ENCODE assay signal across 36 cellular contexts in the genomic region with DNA sequence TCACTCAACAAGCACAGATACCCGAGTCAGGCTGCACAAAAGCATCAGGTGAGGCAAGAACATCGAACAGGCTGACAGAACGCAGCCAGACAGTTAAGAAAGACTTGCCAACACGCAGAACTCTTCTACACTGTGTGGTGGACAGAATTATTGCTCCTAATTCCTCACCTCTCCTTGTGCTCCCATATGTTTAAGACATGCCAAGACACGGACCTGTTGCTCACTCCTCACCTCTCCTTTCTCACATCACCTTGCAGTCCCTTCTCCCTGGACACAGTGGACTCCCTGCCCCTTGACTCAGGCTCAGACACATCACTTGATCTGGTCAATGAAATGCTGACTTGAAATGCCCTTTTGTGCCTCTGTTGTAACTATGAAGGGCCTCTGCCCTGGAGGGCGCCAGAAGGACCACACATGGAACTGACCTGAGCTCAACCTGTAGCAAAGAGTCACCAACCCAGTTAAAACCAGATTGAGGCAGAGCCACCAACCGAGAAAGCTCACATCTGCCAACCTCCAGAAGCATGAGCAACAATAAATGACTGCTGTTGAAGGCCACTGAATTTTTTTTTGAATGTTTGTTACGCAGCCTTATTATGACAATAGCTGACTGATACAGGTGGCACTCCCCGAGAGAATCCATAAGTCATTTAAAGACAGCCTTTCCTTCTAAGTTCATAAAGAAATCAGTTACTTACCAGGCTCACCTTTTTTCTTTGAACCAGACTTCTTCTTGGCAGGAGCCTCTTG. TPM values are rescaled to one million over a fixed set of nuclear protein-coding genes. Genes with fewer than 3 reads are reported as not detected.
A peak's percentile ranks its signal among the peaks of the same experiment; 100 is the strongest.
DNase-seq lines count a peak whose midpoint lies in the region; ATAC-seq, FAIRE-seq and TF ChIP-seq lines count a peak whose summit lies in the region.
"Had no signal": no experiment of that assay in that cellular context is flagged by ENCODE, and none has a peak within 500 bp of the region (broad histone marks: within the 10 kb centered on the region; RNA-seq: fewer than 3 reads in every experiment).

No MANE protein-coding gene starts in this region.

- no peak overlapping the region for H3K4me3 ChIP-seq in HepG2 (replicated peaks in 1 of 3; ENCODE audit: insufficient read depth in 1 of 3, low read depth in 2 of 3, low read length in 3 of 3)
- H3K4me3 ChIP-seq: adrenal gland, GM23248, lower lobe of right lung, MG63, testis had no signal

- peaks cover 53 to 75% of the 10 kb centered on the region in 2 experiments for H3K36me3 ChIP-seq in HepG2 (replicated peaks in 1 of 2; ENCODE audit: control insufficient read depth in 1 of 2, insufficient read depth in 2 of 2, low read length in 2 of 2)

- ATAC-seq in activated T-cell treated with anti-CD3 and anti-CD28 coated beads, Interleukin-2, amount 50 U/mL, for 4 hours: no peak
- ATAC-seq in WTC11 (no peak), HepG2 (no peak; the same call in 2 of the 3 replicates), GM19467 (IDR thresholded peaks at IDR 0.05; ENCODE audit: unreplicated experiment) (no peak)
- no peak for ATAC-seq in stimulated activated naive B cell treated with anti-CD40 and anti-IgM and Interleukin-4, amounts not matched to agents 10 μg/mL and 1 μg/mL and 100 μg/mL, for 72 hours (replicated peaks)
- ATAC-seq: lower lobe of right lung, right cardiac atrium had no signal

- H3K36me3 Mint-ChIP-seq in activated T-cell treated with anti-CD3 and anti-CD28 coated beads, Interleukin-2, amount 50 U/mL, for 4 hours (ENCODE audit: insufficient read depth): peaks cover 26% of the 10 kb centered on the region
- H3K36me3 Mint-ChIP-seq in WTC11: peaks cover 52% of the 10 kb centered on the region
- H3K36me3 Mint-ChIP-seq in stimulated activated naive B cell treated with anti-CD40 and anti-IgM and Interleukin-4, amounts not matched to agents 10 μg/mL and 1 μg/mL and 100 μg/mL, for 72 hours: peaks cover 50 to 58% of the 10 kb centered on the region in 2 donors

- H3K27ac Mint-ChIP-seq in WTC11: peak overlapping the region; percentile 82
- peak overlapping the region; percentile 15 for H3K27ac Mint-ChIP-seq in stimulated activated naive B cell treated with anti-CD40 and anti-IgM and Interleukin-4, amounts not matched to agents 10 μg/mL and 1 μg/mL and 100 μg/mL, for 72 hours

- H3K27me3 ChIP-seq in HepG2 (ENCODE audit: control insufficient read depth in 1 of 2, insufficient read depth in 2 of 2, low read length in 2 of 2): no peaks in the 10 kb centered on the region
- H3K27me3 ChIP-seq: adrenal gland, MG63, testis had no signal

- BruUV-seq in HepG2 (replicated peaks; lab: Mats Ljungman, UMichigan): no TSS peak

- DNase-seq in activated T-cell treated with anti-CD3 and anti-CD28 coated beads, Interleukin-2, amount 50 U/mL, for 1 hour: peak; percentile 4
- DNase-seq in activated T-cell treated with anti-CD3 and anti-CD28 coated beads, Interleukin-2, amount 50 U/mL, for 4 hours: no peak
- DNase-seq in WTC11 (ENCODE audit: low spot score) (no peak), HepG2 (ENCODE audit: low spot score) (no peak), COR-L47 (lab: John Stamatoyannopoulos, UW) (no peak), C1 segment of cervical spinal cord (lab: John Stamatoyannopoulos, UW) (no peak)
- no peak for DNase-seq in stimulated activated naive B cell treated with anti-CD40 and anti-IgM and Interleukin-4, amounts not matched to agents 10 μg/mL and 1 μg/mL and 100 μg/mL, for 72 hours
- DNase-seq: 8988T; activated CD4-positive, alpha-beta T cell treated with anti-CD3 and anti-CD28 coated beads for 4 hours; activated CD8-positive, alpha-beta memory T cell treated with anti-CD3 and anti-CD28 coated beads for 24 hours; activated naive CD4-positive, alpha-beta T cell; CD8-positive, alpha-beta memory T cell; DMS153; effector CD4-positive, alpha-beta T cell; GM23248; KBM-7; kidney; lower lobe of right lung; MG63; NCI-H1417 treated with DMSO at 0.1 percent for 48 hours; NCI-H2081 treated with DMSO at 0.1 percent for 48 hours; NCI-H226; NCI-H748 treated with DMSO at 0.1 percent for 48 hours; stimulated activated CD4-positive, alpha-beta T cell treated with anti-CD3 and anti-CD28 coated beads, Interleukin-12 subunit alpha, Interleukin-12 subunit beta, amount 100 ng/mL, for 4 hours; stimulated activated naive CD4-positive, alpha-beta T cell treated with Interleukin-2 at 50 U/mL for 16 hours; testis had no signal

- TF ChIP-seq EP300 in HepG2 (IDR thresholded peaks at IDR 0.05; ENCODE audit: low read depth in 2 of 2, low read length in 2 of 2): no peak
- no peak for TF ChIP-seq EP300 in HepG2 (CRISPR knock-in tag; IDR thresholded peaks at IDR 0.05; ENCODE audit: borderline replicate concordance)

- H3K9ac ChIP-seq in HepG2 (ENCODE audit: insufficient read depth, low read depth, low read length): no peak overlapping the region
- H3K9ac ChIP-seq: GM23248 had no signal

- WGBS in HepG2 (ENCODE audit: low lambda C conversion rate): 94% methylated on average over 9 of the region's 9 CpGs

- H3K4me1 Mint-ChIP-seq in activated T-cell treated with anti-CD3 and anti-CD28 coated beads, Interleukin-2, amount 50 U/mL, for 4 hours (ENCODE audit: low read depth): peaks cover 15% of the 10 kb centered on the region
- H3K4me1 Mint-ChIP-seq in WTC11: peaks cover 59% of the 10 kb centered on the region
- peaks cover 36 to 79% of the 10 kb centered on the region in 2 donors for H3K4me1 Mint-ChIP-seq in stimulated activated naive B cell treated with anti-CD40 and anti-IgM and Interleukin-4, amounts not matched to agents 10 μg/mL and 1 μg/mL and 100 μg/mL, for 72 hours

- CTCF ChIA-PET in WTC11 (lab: Charles Lee): interaction anchor here (0.9 kb wide), 1 partner anchor 24 kb away, joined by 3 read pairs; a partner anchor contains a TSS
- CTCF ChIA-PET in HepG2 (lab: Yijun Ruan, JAX; ENCODE audit: low intra/inter-chr PET ratio, low total read pairs): interaction anchor here (2.1 kb wide), 1 partner anchor 240 kb away, joined by 7 read pairs; no protein-coding TSS in a partner anchor

- H3K4me3 Mint-ChIP-seq in activated T-cell treated with anti-CD3 and anti-CD28 coated beads, Interleukin-2, amount 50 U/mL, for 4 hours: no peak overlapping the region
- no peak overlapping the region for H3K4me3 Mint-ChIP-seq in WTC11
- no peak overlapping the region for H3K4me3 Mint-ChIP-seq in stimulated activated naive B cell treated with anti-CD40 and anti-IgM and Interleukin-4, amounts not matched to agents 10 μg/mL and 1 μg/mL and 100 μg/mL, for 72 hours
- H3K4me3 Mint-ChIP-seq: brain; CD8-positive, alpha-beta memory T cell; neural crest cell had no signal

- POLR2A ChIA-PET in WTC11 (lab: Charles Lee) (no interaction called here), HepG2 (lab: Yijun Ruan, JAX) (no interaction called here)

- no peak overlapping the region for H3K4me2 ChIP-seq in HepG2 (ENCODE audit: low read depth, low read length)

- no peaks in the 10 kb centered on the region for H3K9me3 Mint-ChIP-seq in activated T-cell treated with anti-CD3 and anti-CD28 coated beads, Interleukin-2, amount 50 U/mL, for 4 hours
- H3K9me3 Mint-ChIP-seq in WTC11: peaks cover 16% of the 10 kb centered on the region
- H3K9me3 Mint-ChIP-seq in stimulated activated naive B cell treated with anti-CD40 and anti-IgM and Interleukin-4, amounts not matched to agents 10 μg/mL and 1 μg/mL and 100 μg/mL, for 72 hours: peaks cover 3 to 4% of the 10 kb centered on the region in 2 donors

- peaks cover 28% of the 10 kb centered on the region for H3K4me1 ChIP-seq in HepG2 (ENCODE audit: insufficient read depth, low read length)
- H3K4me1 ChIP-seq: testis had no signal

- intact Hi-C loops in HepG2 (cut with micrococcal nuclease; ENCODE audit: unreplicated experiment): loop anchor here (5.0 kb wide), 1 partner anchor 239 kb away; no protein-coding TSS in a partner anchor

- peak; percentile 3 to 25; a peak in 1 of 4 replicates for TF ChIP-seq POLR2A in HepG2 (IDR thresholded peaks at IDR 0.05; ENCODE audit: insufficient read depth in 1 of 2, low read depth in 2 of 2, low read length in 2 of 2)

- in situ Hi-C loops in HepG2 (cut with HindIII; ENCODE audit: extremely low pct_ligation_motif_present, low pct_unique_long_range_greater_than_20kb): no loop called here

- peaks cover 89% of the 10 kb centered on the region for H4K20me1 ChIP-seq in HepG2 (ENCODE audit: insufficient read depth, low read length)

- TF ChIP-seq CTCF in WTC11 (IDR thresholded peaks at IDR 0.05) (no peak), HepG2 (CRISPR knock-in tag; IDR thresholded peaks at IDR 0.05) (no peak)

- no peak for FAIRE-seq in HepG2 (lab: Jason Lieb, UNC)
- FAIRE-seq: colon, kidney, RCC 7860 had no signal

- H3K79me2 ChIP-seq in HepG2 (ENCODE audit: insufficient read depth, low read length): peaks cover 82% of the 10 kb centered on the region

- H3K27ac ChIP-seq in HepG2 (ENCODE audit: extremely low read length, insufficient read depth, low read length): no peak overlapping the region
- H3K27ac ChIP-seq: epithelial cell of prostate, GM23248, lower lobe of right lung, testis had no signal

- H3K27me3 Mint-ChIP-seq in activated T-cell treated with anti-CD3 and anti-CD28 coated beads, Interleukin-2, amount 50 U/mL, for 4 hours (ENCODE audit: low read depth): no peaks in the 10 kb centered on the region
- H3K27me3 Mint-ChIP-seq in WTC11 (ENCODE audit: low read depth): no peaks in the 10 kb centered on the region
- H3K27me3 Mint-ChIP-seq in stimulated activated naive B cell treated with anti-CD40 and anti-IgM and Interleukin-4, amounts not matched to agents 10 μg/mL and 1 μg/mL and 100 μg/mL, for 72 hours: no peaks in the 10 kb centered on the region
- H3K27me3 Mint-ChIP-seq: brain; CD8-positive, alpha-beta memory T cell had no signal

- no peak overlapping the region for H2AFZ ChIP-seq in HepG2 (ENCODE audit: low read length)
- H2AFZ ChIP-seq: GM23248 had no signal

- H3K9me3 ChIP-seq in HepG2 (ENCODE audit: low read length): no peaks in the 10 kb centered on the region
- H3K9me3 ChIP-seq: adrenal gland, lower lobe of right lung, MG63, testis had no signal

- TF ChIP-seq RAD21 in HepG2 (CRISPR knock-in tag; IDR thresholded peaks at IDR 0.05): no peak

RNA-seq across cellular contexts. Expression of a gene that starts 24.0 kb away (rescaled TPM):
- 10 to 100 TPM; 25.5 to 32.3 (median 27.0) TPM for total RNA-seq in activated T-cell treated with anti-CD3 and anti-CD28 coated beads, Interleukin-2, amount 50 U/mL, for 4 hours
- 161 to 171 TPM (median 162 TPM) in 3 replicates for total RNA-seq in WTC11 (2021)
- total RNA-seq in HepG2 (2016; rRNA removed; fragmentation: Illumina TruSeq; extraction: Trizol): 97.1 and 222 TPM in 2 replicates
- 35.1 and 38.1 TPM in 2 replicates for total RNA-seq in HepG2 (2016; cell fraction: cytosol; rRNA removed; fragmentation: Illumina TruSeq; extraction: Trizol; ENCODE audit: low read depth)
- total RNA-seq in HepG2 (2016; cell fraction: insoluble cytoplasmic fraction; rRNA removed; fragmentation: Illumina TruSeq; extraction: Trizol): 75.4 and 223 TPM in 2 replicates
- 33.7 and 37.4 TPM in 2 replicates for total RNA-seq in HepG2 (2016; cell fraction: membrane; rRNA removed; fragmentation: Illumina TruSeq; extraction: Trizol)
- 254 and 316 TPM in 2 replicates for total RNA-seq in HepG2 (2016; cell fraction: nucleus; rRNA removed; fragmentation: Illumina TruSeq; extraction: Trizol)
- polyA plus RNA-seq in HepG2 (2011; rRNA removed): 150 and 195 TPM in 2 replicates
- polyA plus RNA-seq in HepG2 (2011; cell fraction: cytosol; rRNA removed): 97.1 and 99.8 TPM in 2 replicates
- 402 and 429 TPM in 2 replicates for polyA plus RNA-seq in HepG2 (2011; cell fraction: nucleus; rRNA removed)
- polyA plus RNA-seq in HepG2 (2012): 190 and 218 TPM in 2 replicates
- 14.1 and 14.3 TPM in 2 replicates for polyA plus RNA-seq in HepG2 (2016; cell fraction: cytosol; fragmentation: Illumina TruSeq; extraction: Trizol; ENCODE audit: low read depth)
- 67.5 and 88.2 TPM in 2 replicates for polyA plus RNA-seq in HepG2 (2016; cell fraction: insoluble cytoplasmic fraction; fragmentation: Illumina TruSeq; extraction: Trizol; ENCODE audit: low read depth)
- polyA plus RNA-seq in HepG2 (2016; cell fraction: membrane; fragmentation: Illumina TruSeq; extraction: Trizol; ENCODE audit: low read depth): 15.3 and 18.4 TPM in 2 replicates
- 548 and 573 TPM in 2 replicates for polyA plus RNA-seq in HepG2 (2016; cell fraction: nucleus; fragmentation: Illumina TruSeq; extraction: Trizol; ENCODE audit: insufficient read depth, low read depth)
- polyA minus RNA-seq in HepG2 (2011; rRNA and poly(A)+ RNA removed; ENCODE audit: low replicate concordance): 18.3 and 157 TPM in 2 replicates
- polyA minus RNA-seq in HepG2 (2011; cell fraction: cytosol; rRNA and poly(A)+ RNA removed): 155 and 192 TPM in 2 replicates
- polyA minus RNA-seq in HepG2 (2011; cell fraction: nucleus; rRNA and poly(A)+ RNA removed): 198 and 205 TPM in 2 replicates

RNA-seq across cellular contexts. Expression of a gene that starts 41.7 kb away (rescaled TPM):
- total RNA-seq in activated T-cell treated with anti-CD3 and anti-CD28 coated beads, Interleukin-2, amount 50 U/mL, for 4 hours: not detected
- total RNA-seq in WTC11 (2021) (not detected in 3 replicates), HepG2 (2016; rRNA removed; fragmentation: Illumina TruSeq; extraction: Trizol) (0.35 TPM in 1 of 2 replicates, not detected in the other)
- total RNA-seq in HepG2 (2016; cell fraction: cytosol; rRNA removed; fragmentation: Illumina TruSeq; extraction: Trizol; ENCODE audit: low read depth): 0.53 TPM in 1 of 2 replicates, not detected in the other
- total RNA-seq in HepG2 (2016; cell fraction: insoluble cytoplasmic fraction; rRNA removed; fragmentation: Illumina TruSeq; extraction: Trizol): not detected in 2 replicates
- not detected in 2 replicates for total RNA-seq in HepG2 (2016; cell fraction: membrane; rRNA removed; fragmentation: Illumina TruSeq; extraction: Trizol)
- not detected in 2 replicates for total RNA-seq in HepG2 (2016; cell fraction: nucleus; rRNA removed; fragmentation: Illumina TruSeq; extraction: Trizol)
- not detected in 2 replicates for polyA plus RNA-seq in HepG2 (2011; rRNA removed)
- polyA plus RNA-seq in HepG2 (2011; cell fraction: cytosol; rRNA removed): not detected in 2 replicates
- polyA plus RNA-seq in HepG2 (2011; cell fraction: nucleus; rRNA removed): not detected in 2 replicates
- not detected in 2 replicates for polyA plus RNA-seq in HepG2 (2012)
- polyA plus RNA-seq in HepG2 (2016; cell fraction: cytosol; fragmentation: Illumina TruSeq; extraction: Trizol; ENCODE audit: low read depth): not detected in 2 replicates
- polyA plus RNA-seq in HepG2 (2016; cell fraction: insoluble cytoplasmic fraction; fragmentation: Illumina TruSeq; extraction: Trizol; ENCODE audit: low read depth): not detected in 2 replicates
- not detected in 2 replicates for polyA plus RNA-seq in HepG2 (2016; cell fraction: membrane; fragmentation: Illumina TruSeq; extraction: Trizol; ENCODE audit: low read depth)
- polyA plus RNA-seq in HepG2 (2016; cell fraction: nucleus; fragmentation: Illumina TruSeq; extraction: Trizol; ENCODE audit: insufficient read depth, low read depth): not detected in 2 replicates
- polyA minus RNA-seq in HepG2 (2011; rRNA and poly(A)+ RNA removed; ENCODE audit: low replicate concordance): not detected in 2 replicates
- not detected in 2 replicates for polyA minus RNA-seq in HepG2 (2011; cell fraction: cytosol; rRNA and poly(A)+ RNA removed)
- polyA minus RNA-seq in HepG2 (2011; cell fraction: nucleus; rRNA and poly(A)+ RNA removed): not detected in 2 replicates
- total RNA-seq: adrenal gland; CD8-positive, alpha-beta memory T cell; GM23248; kidney; lower lobe of right lung; neural crest cell; right cardiac atrium; SK-MEL-5; T-helper 1 cell treated with Interleukin-12 subunit alpha and Interleukin-12 subunit beta and Interleukin-4 antibody, amounts not matched to agents 30 ng/mL and 1 ng/mL, for 36 hours had no signal
- polyA plus RNA-seq: adrenal gland; CD8-positive, alpha-beta memory T cell; GM23248; right cardiac atrium had no signal
